Comparison of ENCODE assay signal across 20 cellular contexts in genomic region chr2:74447230-74447999, GRCh38. TPM values are rescaled to one million over a fixed set of nuclear protein-coding genes. Genes with fewer than 3 reads are reported as not detected.
DNase-seq lines count a peak whose midpoint lies in the region; ATAC-seq, FAIRE-seq and TF ChIP-seq lines count a peak whose summit lies in the region.
"Had no signal": no experiment of that assay in that cellular context is flagged by ENCODE, and none has a peak within 500 bp of the region (broad histone marks: within the 10 kb centered on the region; RNA-seq: fewer than 3 reads in every experiment).

No MANE protein-coding gene starts in this region.

- no TSS peak for BruUV-seq in A673 (replicated peaks; lab: Mats Ljungman, UMichigan)

- CTCF ChIA-PET in A673 (lab: Charles Lee) = no interaction called here

- intact Hi-C loops in body of pancreas (cut with DNase I) (no loop called here), pancreas (cut with DNase I) (no loop called here), A673 (cut with micrococcal nuclease; ENCODE audit: unreplicated experiment) (no loop called here)

- H3K4me1 ChIP-seq in body of pancreas (peaks cover 11% of the 10 kb centered on the region), liver (ENCODE audit: control insufficient read depth in 4 of 4, insufficient read depth in 4 of 4, low read length in 3 of 4) (peaks cover 20 to 40% (median 33%) of the 10 kb centered on the region in 4 donors), pancreas (peaks cover 0 to 4% (median 0%) of the 10 kb centered on the region in 3 donors), A673 (ENCODE audit: insufficient read depth, low read length, poor library complexity, severe bottlenecking) (peaks cover 8% of the 10 kb centered on the region)
- H3K4me1 ChIP-seq: BE2C had no signal

- H3K4me3 ChIP-seq in body of pancreas (no peak overlapping the region), liver (ENCODE audit: low read depth in 1 of 3, low read length in 3 of 3) (peak overlapping the region in 2 of 3 donors; percentile 26 to 34), pancreas (no peak overlapping the region), A673 (ENCODE audit: low read depth, low read length, poor library complexity, severe bottlenecking) (no peak overlapping the region)

- H3K36me3 ChIP-seq in body of pancreas (replicated peaks in 1 of 2; ENCODE audit: insufficient read depth in 1 of 2, low read depth in 2 of 2) (no peaks in the 10 kb centered on the region), liver (ENCODE audit: control insufficient read depth in 4 of 4, insufficient read depth in 3 of 4, low read depth in 1 of 4, low read length in 3 of 4) (no peaks in the 10 kb centered on the region), pancreas (no peaks in the 10 kb centered on the region), A673 (ENCODE audit: insufficient read depth, low read length, poor library complexity, severe bottlenecking) (no peaks in the 10 kb centered on the region)
- H3K36me3 ChIP-seq: BE2C had no signal

- H3K9ac ChIP-seq in liver (ENCODE audit: low read depth in 1 of 2, low read length in 2 of 2) = no peak overlapping the region

- H3K9me3 ChIP-seq in body of pancreas = no peaks in the 10 kb centered on the region
- H3K9me3 ChIP-seq in liver (ENCODE audit: control insufficient read depth in 4 of 4, low read length in 3 of 4) = no peaks in the 10 kb centered on the region
- no peaks in the 10 kb centered on the region for H3K9me3 ChIP-seq in pancreas
- H3K9me3 ChIP-seq in A673 (ENCODE audit: low read depth, low read length, poor library complexity, severe bottlenecking) = no peaks in the 10 kb centered on the region
- H3K9me3 ChIP-seq: BE2C had no signal

- DNase-seq in body of pancreas (peak in 1 of 4 donors; percentile 57), pancreas (no peak), foreskin melanocyte (no peak), A673 (ENCODE audit: low spot score) (no peak)
- DNase-seq: BE2C; CD4-positive, alpha-beta memory T cell; COR-L47; DMS153; DMS79 treated with DMSO at 0.1 percent for 48 hours; EL had no signal

- TF ChIP-seq CTCF in body of pancreas (IDR thresholded peaks at IDR 0.05) (no peak), liver (IDR thresholded peaks at IDR 0.05; ENCODE audit: low read depth, low read length, missing input control) (no peak), pancreas (IDR thresholded peaks at IDR 0.05) (no peak), A673 (conservative IDR thresholded peaks at IDR 0.05; ENCODE audit: low read depth, low read length) (no peak)

- H3K27ac ChIP-seq in body of pancreas = peak overlapping the region in 1 of 4 donors; percentile 2
- peak overlapping the region; percentile 72 to 87 for H3K27ac ChIP-seq in liver (ENCODE audit: low read depth in 1 of 2, low read length in 2 of 2)
- H3K27ac ChIP-seq in pancreas = no peak overlapping the region
- no peak overlapping the region for H3K27ac ChIP-seq in A673 (ENCODE audit: low read depth, low read length, poor library complexity, severe bottlenecking)
- H3K27ac ChIP-seq: C4-2B had no signal

- TF ChIP-seq POLR2A in body of pancreas (IDR thresholded peaks at IDR 0.05) = no peak

- peak; percentile 39 for ATAC-seq in body of pancreas
- peak; percentile 45 to 71 (median 64) for ATAC-seq in pancreas
- ATAC-seq in GM21717 (IDR thresholded peaks at IDR 0.05; ENCODE audit: unreplicated experiment) = no peak
- no peak for ATAC-seq in GM19328 (IDR thresholded peaks at IDR 0.05; ENCODE audit: unreplicated experiment)
- ATAC-seq: HCT116 had no signal

- FAIRE-seq in pancreas (lab: Jason Lieb, UNC) = no peak
- FAIRE-seq: D721Med, G401.6, GM12891, H1, HTR-8/SVneo had no signal

- POLR2A ChIA-PET in A673 (lab: Charles Lee; ENCODE audit: low non-redundant PET) = no interaction called here

- no peaks in the 10 kb centered on the region for H3K27me3 ChIP-seq in body of pancreas
- no peaks in the 10 kb centered on the region for H3K27me3 ChIP-seq in liver (ENCODE audit: control insufficient read depth in 4 of 4, insufficient read depth in 4 of 4, low read length in 3 of 4)
- no peaks in the 10 kb centered on the region for H3K27me3 ChIP-seq in pancreas
- H3K27me3 ChIP-seq in A673 (replicated peaks; ENCODE audit: insufficient read depth, low read depth, low read length, poor library complexity) = no peaks in the 10 kb centered on the region
- H3K27me3 ChIP-seq: BE2C had no signal

- WGBS in body of pancreas, 2 donors = 55 to 57% methylated on average over 4 to 5 of the region's 5 CpGs
- 41% methylated on average over 5 of the region's 5 CpGs for WGBS in liver
- 56 to 58% methylated on average over 5 of the region's 5 CpGs for WGBS in pancreas, 2 donors

- TF ChIP-seq RAD21 in liver (IDR thresholded peaks at IDR 0.05) = peak in 1 of 2 donors; percentile 24

TF ChIP-seq in liver, 16 proteins besides CTCF, POLR2A, EP300 and RAD21 (continues in another document):
- TF ChIP-seq NR2F2 (IDR thresholded peaks at IDR 0.05) (no peak), EGR1 (IDR thresholded peaks at IDR 0.05; ENCODE audit: low read depth in 2 of 2) (no peak), ZBTB33 (IDR thresholded peaks at IDR 0.05) (peak; percentile 33), FOXA1 (IDR thresholded peaks at IDR 0.05) (no peak), MAX (IDR thresholded peaks at IDR 0.05) (peak; percentile 18), TAF1 (conservative IDR thresholded peaks at IDR 0.05) (no peak), ATF3 (IDR thresholded peaks at IDR 0.05) (no peak), FOXA2 (IDR thresholded peaks at IDR 0.05) (no peak)

RNA-seq across cellular contexts. Expression of gene RTKN, which starts 5.7 kb away (rescaled TPM):
- total RNA-seq in body of pancreas (10 to 100 TPM; 36.1 to 80.8 TPM), liver (10 to 100 TPM; 27.8 to 98.0 TPM), pancreas (10 to 100 TPM; 20.7 to 45.5 (median 29.7) TPM), A673 (2021) (27.0 and 29.6 TPM in 2 replicates)
- polyA plus RNA-seq in liver (10 to 100 TPM; 54.4 to 91.7 TPM), pancreas (10 to 100 TPM; 63.4 to 63.7 TPM)
- total RNA-seq: CD4-positive, alpha-beta memory T cell had no signal

RNA-seq across cellular contexts. Expression of gene INO80B, which starts 7.5 kb away (rescaled TPM):
- total RNA-seq in body of pancreas (10 to 100 TPM in 1 of 2 donors, 1 to 10 TPM in 1; 6.3 to 32.4 TPM), liver (10 to 100 TPM in 1 of 2 donors, 1 to 10 TPM in 1; 7.0 to 14.8 TPM), pancreas (10 to 100 TPM; 17.1 to 38.8 (median 28.3) TPM), A673 (2021) (29.9 and 34.9 TPM in 2 replicates)
- polyA plus RNA-seq in liver (10 to 100 TPM in 1 of 2 donors, 1 to 10 TPM in 1; 2.7 to 14.0 TPM), pancreas (10 to 100 TPM; 51.8 to 68.7 TPM)

RNA-seq across cellular contexts. Expression of gene WBP1, which starts 10.8 kb away (rescaled TPM):
- 10 to 100 TPM; 35.3 to 56.3 TPM for total RNA-seq in body of pancreas
- total RNA-seq in liver = 10 to 100 TPM; 23.5 to 26.2 TPM
- 10 to 100 TPM; 19.2 to 45.0 TPM for polyA plus RNA-seq in liver
- 10 to 100 TPM; 29.1 to 50.4 (median 37.4) TPM for total RNA-seq in pancreas
- 100 to 1,000 TPM in 1 of 2 donors, 10 to 100 TPM in 1; 85.8 to 149 TPM for polyA plus RNA-seq in pancreas
- 37.9 and 53.6 TPM in 2 replicates for total RNA-seq in A673 (2021)

RNA-seq across cellular contexts. Expression of gene MOGS, which starts 17.8 kb away (rescaled TPM):
- total RNA-seq in body of pancreas = 10 to 100 TPM; 43.6 to 65.9 TPM
- total RNA-seq in liver = 10 to 100 TPM; 23.4 to 50.0 TPM
- 10 to 100 TPM; 21.2 to 38.6 TPM for polyA plus RNA-seq in liver
- 10 to 100 TPM; 27.7 to 49.5 (median 36.6) TPM for total RNA-seq in pancreas
- polyA plus RNA-seq in pancreas = 10 to 100 TPM; 47.1 to 59.9 TPM
- 38.2 and 45.2 TPM in 2 replicates for total RNA-seq in A673 (2021)

RNA-seq across cellular contexts. Expression of gene MRPL53, which starts 25.1 kb away (rescaled TPM):
- total RNA-seq in body of pancreas = 10 to 100 TPM; 20.1 to 88.2 TPM
- 10 to 100 TPM; 12.6 to 21.0 TPM for total RNA-seq in liver
- 10 to 100 TPM; 51.1 to 72.5 TPM for polyA plus RNA-seq in liver
- total RNA-seq in pancreas = 10 to 100 TPM; 37.6 to 60.0 (median 39.4) TPM
- 10 to 100 TPM; 52.3 to 54.6 TPM for polyA plus RNA-seq in pancreas
- 99.2 and 104 TPM in 2 replicates for total RNA-seq in A673 (2021)

Comparison
In these comparisons a context has a peak if more than half of its experiments do, and no peak if none do; other contexts are left out.
1. ATAC-seq: peak in body of pancreas (single experiment) and pancreas (4 of 4); none in GM21717 (single experiment) and GM19328 (single experiment).
2. H3K27ac ChIP-seq: peak in liver (2 of 2); none in pancreas (0 of 4) and A673 (single experiment).
3. H3K4me3 ChIP-seq: peak in liver (2 of 3); none in body of pancreas (0 of 2), pancreas (0 of 4) and A673 (single experiment).